ENCODE assay signal across 24 cellular contexts in genomic region chr12:62779488-62779887, GRCh38.
"Had no signal": no experiment of that assay in that cellular context is flagged by ENCODE, and none has a peak within 500 bp of the region (broad histone marks: within the 10 kb centered on the region; RNA-seq: fewer than 3 reads in every experiment).

No MANE protein-coding gene starts in this region.

- H3K36me3 Mint-ChIP-seq: IgD-negative memory B cell, T-cell had no signal

- H3K27ac ChIP-seq: KMS-11, RWPE1 had no signal

- H3K27me3 Mint-ChIP-seq: IgD-negative memory B cell had no signal

- H3K4me3 ChIP-seq: K562 had no signal

- ATAC-seq: K562, Panc1, PC-3, T-cell had no signal

- H3K9me3 Mint-ChIP-seq: IgD-negative memory B cell, T-cell had no signal

- DNase-seq: Kasumi-1; MM.1S; NCI-H1092 treated with DMSO at 0.1 percent for 48 hours; NCI-H1436; NCI-H187; NCI-H2029; NCI-H2081 treated with DMSO at 0.1 percent for 48 hours; NCI-H2171; NCI-H345; NCI-H446 treated with DMSO at 0.1 percent for 48 hours; NCI-H510A treated with DMSO at 0.1 percent for 48 hours; NCI-H526; NCI-H748 treated with DMSO at 0.1 percent for 48 hours; NK-92 treated with Interleukin-12 subunit alpha and Interleukin-12 subunit beta, amount 100 ng/mL, for 24 hours; PC-3; SHP77; SK-N-SH; SW 1271; T-cell had no signal

- H3K9ac ChIP-seq: KMS-11, SK-N-SH had no signal

- H3K4me2 ChIP-seq: KMS-11, SK-N-SH had no signal

- H3K9me3 ChIP-seq: SK-N-SH had no signal

- FAIRE-seq: K562 had no signal

- H3K4me1 Mint-ChIP-seq: IgD-negative memory B cell, T-cell had no signal

- H3K4me3 Mint-ChIP-seq: IgD-negative memory B cell, T-cell had no signal

- H3K27ac Mint-ChIP-seq: IgD-negative memory B cell, T-cell had no signal
